In the genomic region with DNA sequence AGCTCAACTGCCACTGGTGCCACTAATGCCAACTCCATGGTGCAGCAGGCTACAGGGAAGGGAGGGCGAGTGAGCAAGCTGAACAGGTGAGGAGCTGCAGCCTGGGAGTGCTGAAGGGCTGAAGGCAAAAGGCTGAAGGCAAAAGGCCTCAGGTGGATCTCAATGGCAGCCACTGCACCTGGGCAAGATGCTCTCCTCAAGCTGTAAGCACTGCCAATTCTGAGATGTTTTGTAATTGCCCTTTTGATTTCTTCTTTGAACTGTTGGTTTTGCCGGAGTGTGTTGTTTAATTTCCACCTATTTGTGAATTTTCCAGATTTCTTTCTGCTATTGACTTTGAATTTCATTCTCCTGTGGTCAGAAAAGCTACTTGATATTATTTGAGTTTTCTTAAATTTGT, we compare ENCODE assay signal across 29 cellular contexts.
"Had no signal": no experiment of that assay in that cellular context is flagged by ENCODE, and none has a peak within 500 bp of the region (broad histone marks: within the 10 kb centered on the region; RNA-seq: fewer than 3 reads in every experiment).

No MANE protein-coding gene starts in this region.

- H3K9me3 ChIP-seq: ascending aorta had no signal

- H3K27me3 ChIP-seq: ascending aorta, cardiac muscle cell had no signal

- H3K4me3 ChIP-seq: ascending aorta, cardiac muscle cell had no signal

- H3K4me1 ChIP-seq: ascending aorta had no signal

- FAIRE-seq: bronchial epithelial cell, TTC549 had no signal

- H3K27ac ChIP-seq: ascending aorta, cardiac muscle cell, VCaP had no signal

- DNase-seq: activated B cell treated with CpG ODN at 0.5 μM for 24 hours; activated CD4-positive, alpha-beta memory T cell treated with anti-CD3 and anti-CD28 coated beads, Interleukin-2, amount 10 ng/mL, durations not matched to agents 7 days and 5 days; activated CD4-positive, alpha-beta T cell treated with anti-CD3 and anti-CD28 coated beads for 48 hours; activated CD4-positive, alpha-beta T cell treated with anti-CD3 and anti-CD28 coated beads, Interleukin-2, amount 10 ng/mL, durations not matched to agents 7 days and 5 days; activated CD4-positive, alpha-beta T cell treated with anti-CD3 and anti-CD28 coated beads, Interleukin-2, amount 50 U/mL, for 48 hours; activated CD4-positive, CD25-positive, alpha-beta regulatory T cell treated with anti-CD3 and anti-CD28 coated beads, Interleukin-2, amount 50 U/mL, for 72 hours; activated CD8-positive, alpha-beta memory T cell treated with anti-CD3 and anti-CD28 coated beads for 24 hours; activated CD8-positive, alpha-beta memory T cell treated with anti-CD3 and anti-CD28 coated beads, Interleukin-2, amount 10 ng/mL, durations not matched to agents 7 days and 5 days; activated CD8-positive, alpha-beta memory T cell treated with anti-CD3 and anti-CD28 coated beads, Interleukin-2, amount 50 U/mL, for 48 hours; activated CD8-positive, alpha-beta T cell treated with anti-CD3 and anti-CD28 coated beads, Interleukin-2, amount 10 ng/mL, durations not matched to agents 7 days and 5 days; activated effector memory CD4-positive, alpha-beta T cell treated with Interleukin-2 at 50 U/mL for 16 hours; activated gamma-delta T cell; activated naive CD4-positive, alpha-beta T cell treated with anti-CD3 and anti-CD28 coated beads, Interleukin-2, amount 10 ng/mL, durations not matched to agents 7 days and 5 days; activated naive CD4-positive, alpha-beta T cell treated with Interleukin-2 at 50 U/mL for 16 hours; activated naive CD8-positive, alpha-beta T cell treated with anti-CD3 and anti-CD28 coated beads, Interleukin-2, amount 10 ng/mL, durations not matched to agents 7 days and 5 days; activated naive CD8-positive, alpha-beta T cell treated with anti-CD3 and anti-CD28 coated beads, Interleukin-2, amount 50 U/mL, for 24 hours; activated T-cell treated with anti-CD3 and anti-CD28 coated beads, Interleukin-2, amount 50 U/mL, for 24 hours; activated T-cell treated with anti-CD3 and anti-CD28 coated beads, Interleukin-2, amount 50 U/mL, for 48 hours; amygdala; anterior cingulate cortex; caudate nucleus; cerebellar nuclear complex; T-helper 2 cell; T-helper 9 cell had no signal

- ATAC-seq: activated CD8-positive, alpha-beta memory T cell treated with anti-CD3 and anti-CD28 coated beads, Interleukin-2, amount 10 ng/mL, durations not matched to agents 7 days and 5 days; activated CD8-positive, alpha-beta T cell treated with anti-CD3 and anti-CD28 coated beads, Interleukin-2, amount 10 ng/mL, durations not matched to agents 7 days and 5 days; activated naive CD8-positive, alpha-beta T cell treated with anti-CD3 and anti-CD28 coated beads, Interleukin-2, amount 50 U/mL, for 24 hours had no signal

- H3K36me3 ChIP-seq: ascending aorta, cardiac muscle cell had no signal
